In the genomic region with DNA sequence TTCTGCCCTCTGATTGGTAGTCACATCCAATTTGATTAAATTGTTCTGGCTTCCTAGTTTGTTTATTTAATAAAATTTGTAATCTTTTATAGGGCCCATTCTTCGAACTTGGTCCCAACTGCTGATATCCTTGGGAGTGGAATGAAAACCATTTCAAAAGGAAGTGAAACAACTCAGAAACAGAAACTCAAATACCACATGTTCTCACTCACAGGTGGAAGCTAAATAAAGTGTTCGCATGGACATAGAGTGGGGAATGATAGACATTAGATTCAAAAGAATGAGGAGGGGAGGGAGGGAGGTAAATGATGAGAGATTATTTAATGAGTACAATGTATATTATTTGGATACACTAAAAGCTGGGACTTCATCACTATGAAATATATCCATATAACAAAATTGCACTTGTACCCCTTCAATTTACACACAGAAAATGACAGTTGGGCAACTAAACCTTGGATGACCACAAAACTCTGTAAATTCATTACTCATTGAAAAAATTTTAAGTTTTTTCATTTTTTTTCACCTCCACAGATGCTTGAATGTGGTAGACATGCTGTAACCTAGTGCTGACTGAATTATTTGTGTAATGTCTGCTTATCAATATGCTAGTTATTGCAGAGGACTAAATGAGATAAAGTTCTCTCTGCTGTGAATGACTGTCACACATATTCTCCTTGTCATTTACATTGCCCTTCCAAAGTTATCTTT, we compare ENCODE assay signal across 1 cellular context.
A peak's percentile ranks its signal among the peaks of the same experiment; 100 is the strongest.
TF ChIP-seq lines count a peak whose summit lies in the region.

No MANE protein-coding gene starts in this region.

TF ChIP-seq in GM12878, 131 proteins besides CTCF, POLR2A, EP300 and RAD21 (continued from another document):
- TF ChIP-seq, protein P1, sequence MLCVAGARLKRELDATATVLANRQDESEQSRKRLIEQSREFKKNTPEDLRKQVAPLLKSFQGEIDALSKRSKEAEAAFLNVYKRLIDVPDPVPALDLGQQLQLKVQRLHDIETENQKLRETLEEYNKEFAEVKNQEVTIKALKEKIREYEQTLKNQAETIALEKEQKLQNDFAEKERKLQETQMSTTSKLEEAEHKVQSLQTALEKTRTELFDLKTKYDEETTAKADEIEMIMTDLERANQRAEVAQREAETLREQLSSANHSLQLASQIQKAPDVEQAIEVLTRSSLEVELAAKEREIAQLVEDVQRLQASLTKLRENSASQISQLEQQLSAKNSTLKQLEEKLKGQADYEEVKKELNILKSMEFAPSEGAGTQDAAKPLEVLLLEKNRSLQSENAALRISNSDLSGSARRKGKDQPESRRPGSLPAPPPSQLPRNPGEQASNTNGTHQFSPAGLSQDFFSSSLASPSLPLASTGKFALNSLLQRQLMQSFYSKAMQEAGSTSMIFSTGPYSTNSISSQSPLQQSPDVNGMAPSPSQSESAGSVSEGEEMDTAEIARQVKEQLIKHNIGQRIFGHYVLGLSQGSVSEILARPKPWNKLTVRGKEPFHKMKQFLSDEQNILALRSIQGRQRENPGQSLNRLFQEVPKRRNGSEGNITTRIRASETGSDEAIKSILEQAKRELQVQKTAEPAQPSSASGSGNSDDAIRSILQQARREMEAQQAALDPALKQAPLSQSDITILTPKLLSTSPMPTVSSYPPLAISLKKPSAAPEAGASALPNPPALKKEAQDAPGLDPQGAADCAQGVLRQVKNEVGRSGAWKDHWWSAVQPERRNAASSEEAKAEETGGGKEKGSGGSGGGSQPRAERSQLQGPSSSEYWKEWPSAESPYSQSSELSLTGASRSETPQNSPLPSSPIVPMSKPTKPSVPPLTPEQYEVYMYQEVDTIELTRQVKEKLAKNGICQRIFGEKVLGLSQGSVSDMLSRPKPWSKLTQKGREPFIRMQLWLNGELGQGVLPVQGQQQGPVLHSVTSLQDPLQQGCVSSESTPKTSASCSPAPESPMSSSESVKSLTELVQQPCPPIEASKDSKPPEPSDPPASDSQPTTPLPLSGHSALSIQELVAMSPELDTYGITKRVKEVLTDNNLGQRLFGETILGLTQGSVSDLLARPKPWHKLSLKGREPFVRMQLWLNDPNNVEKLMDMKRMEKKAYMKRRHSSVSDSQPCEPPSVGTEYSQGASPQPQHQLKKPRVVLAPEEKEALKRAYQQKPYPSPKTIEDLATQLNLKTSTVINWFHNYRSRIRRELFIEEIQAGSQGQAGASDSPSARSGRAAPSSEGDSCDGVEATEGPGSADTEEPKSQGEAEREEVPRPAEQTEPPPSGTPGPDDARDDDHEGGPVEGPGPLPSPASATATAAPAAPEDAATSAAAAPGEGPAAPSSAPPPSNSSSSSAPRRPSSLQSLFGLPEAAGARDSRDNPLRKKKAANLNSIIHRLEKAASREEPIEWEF (IDR thresholded peaks at IDR 0.05; ENCODE audit: insufficient replicate concordance, low read depth, low read length) = no peak
- peak; percentile 32 for TF ChIP-seq IKZF1 (conservative IDR thresholded peaks at IDR 0.05)
- TF ChIP-seq, protein P2, sequence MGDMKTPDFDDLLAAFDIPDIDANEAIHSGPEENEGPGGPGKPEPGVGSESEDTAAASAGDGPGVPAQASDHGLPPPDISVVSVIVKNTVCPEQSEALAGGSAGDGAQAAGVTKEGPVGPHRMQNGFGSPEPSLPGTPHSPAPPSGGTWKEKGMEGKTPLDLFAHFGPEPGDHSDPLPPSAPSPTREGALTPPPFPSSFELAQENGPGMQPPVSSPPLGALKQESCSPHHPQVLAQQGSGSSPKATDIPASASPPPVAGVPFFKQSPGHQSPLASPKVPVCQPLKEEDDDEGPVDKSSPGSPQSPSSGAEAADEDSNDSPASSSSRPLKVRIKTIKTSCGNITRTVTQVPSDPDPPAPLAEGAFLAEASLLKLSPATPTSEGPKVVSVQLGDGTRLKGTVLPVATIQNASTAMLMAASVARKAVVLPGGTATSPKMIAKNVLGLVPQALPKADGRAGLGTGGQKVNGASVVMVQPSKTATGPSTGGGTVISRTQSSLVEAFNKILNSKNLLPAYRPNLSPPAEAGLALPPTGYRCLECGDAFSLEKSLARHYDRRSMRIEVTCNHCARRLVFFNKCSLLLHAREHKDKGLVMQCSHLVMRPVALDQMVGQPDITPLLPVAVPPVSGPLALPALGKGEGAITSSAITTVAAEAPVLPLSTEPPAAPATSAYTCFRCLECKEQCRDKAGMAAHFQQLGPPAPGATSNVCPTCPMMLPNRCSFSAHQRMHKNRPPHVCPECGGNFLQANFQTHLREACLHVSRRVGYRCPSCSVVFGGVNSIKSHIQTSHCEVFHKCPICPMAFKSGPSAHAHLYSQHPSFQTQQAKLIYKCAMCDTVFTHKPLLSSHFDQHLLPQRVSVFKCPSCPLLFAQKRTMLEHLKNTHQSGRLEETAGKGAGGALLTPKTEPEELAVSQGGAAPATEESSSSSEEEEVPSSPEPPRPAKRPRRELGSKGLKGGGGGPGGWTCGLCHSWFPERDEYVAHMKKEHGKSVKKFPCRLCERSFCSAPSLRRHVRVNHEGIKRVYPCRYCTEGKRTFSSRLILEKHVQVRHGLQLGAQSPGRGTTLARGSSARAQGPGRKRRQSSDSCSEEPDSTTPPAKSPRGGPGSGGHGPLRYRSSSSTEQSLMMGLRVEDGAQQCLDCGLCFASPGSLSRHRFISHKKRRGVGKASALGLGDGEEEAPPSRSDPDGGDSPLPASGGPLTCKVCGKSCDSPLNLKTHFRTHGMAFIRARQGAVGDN (IDR thresholded peaks at IDR 0.05) = no peak
- peak; percentile 71; the same call in 1 of the 2 replicates for TF ChIP-seq SPI1 (IDR thresholded peaks at IDR 0.05; ENCODE audit: borderline replicate concordance, insufficient read depth, low read depth, low read length)
- TF ChIP-seq, protein P3, sequence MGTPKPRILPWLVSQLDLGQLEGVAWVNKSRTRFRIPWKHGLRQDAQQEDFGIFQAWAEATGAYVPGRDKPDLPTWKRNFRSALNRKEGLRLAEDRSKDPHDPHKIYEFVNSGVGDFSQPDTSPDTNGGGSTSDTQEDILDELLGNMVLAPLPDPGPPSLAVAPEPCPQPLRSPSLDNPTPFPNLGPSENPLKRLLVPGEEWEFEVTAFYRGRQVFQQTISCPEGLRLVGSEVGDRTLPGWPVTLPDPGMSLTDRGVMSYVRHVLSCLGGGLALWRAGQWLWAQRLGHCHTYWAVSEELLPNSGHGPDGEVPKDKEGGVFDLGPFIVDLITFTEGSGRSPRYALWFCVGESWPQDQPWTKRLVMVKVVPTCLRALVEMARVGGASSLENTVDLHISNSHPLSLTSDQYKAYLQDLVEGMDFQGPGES (IDR thresholded peaks at IDR 0.05) = no peak
- no peak for TF ChIP-seq SP1 (IDR thresholded peaks at IDR 0.05; ENCODE audit: low read depth, low read length)
- TF ChIP-seq KLF5 (IDR thresholded peaks at IDR 0.05; ENCODE audit: partially characterized antibody) = no peak
- no peak for TF ChIP-seq SMAD1 (IDR thresholded peaks at IDR 0.05; ENCODE audit: low read depth, partially characterized antibody)
- no peak for TF ChIP-seq SMC3 (IDR thresholded peaks at IDR 0.05; ENCODE audit: borderline replicate concordance, low read length)
- TF ChIP-seq SMAD5 (IDR thresholded peaks at IDR 0.05; ENCODE audit: low read depth) = no peak
- TF ChIP-seq, protein P4, sequence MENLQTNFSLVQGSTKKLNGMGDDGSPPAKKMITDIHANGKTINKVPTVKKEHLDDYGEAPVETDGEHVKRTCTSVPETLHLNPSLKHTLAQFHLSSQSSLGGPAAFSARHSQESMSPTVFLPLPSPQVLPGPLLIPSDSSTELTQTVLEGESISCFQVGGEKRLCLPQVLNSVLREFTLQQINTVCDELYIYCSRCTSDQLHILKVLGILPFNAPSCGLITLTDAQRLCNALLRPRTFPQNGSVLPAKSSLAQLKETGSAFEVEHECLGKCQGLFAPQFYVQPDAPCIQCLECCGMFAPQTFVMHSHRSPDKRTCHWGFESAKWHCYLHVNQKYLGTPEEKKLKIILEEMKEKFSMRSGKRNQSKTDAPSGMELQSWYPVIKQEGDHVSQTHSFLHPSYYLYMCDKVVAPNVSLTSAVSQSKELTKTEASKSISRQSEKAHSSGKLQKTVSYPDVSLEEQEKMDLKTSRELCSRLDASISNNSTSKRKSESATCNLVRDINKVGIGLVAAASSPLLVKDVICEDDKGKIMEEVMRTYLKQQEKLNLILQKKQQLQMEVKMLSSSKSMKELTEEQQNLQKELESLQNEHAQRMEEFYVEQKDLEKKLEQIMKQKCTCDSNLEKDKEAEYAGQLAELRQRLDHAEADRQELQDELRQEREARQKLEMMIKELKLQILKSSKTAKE (IDR thresholded peaks at IDR 0.05; ENCODE audit: low read depth, poor library complexity, severe bottlenecking) = no peak
- TF ChIP-seq POLR2AphosphoS5 (IDR thresholded peaks at IDR 0.05; ENCODE audit: low read length) = no peak
- TF ChIP-seq JUND (IDR thresholded peaks at IDR 0.05; ENCODE audit: low read depth, low read length) = no peak
- no peak for TF ChIP-seq TCF7 (IDR thresholded peaks at IDR 0.05; ENCODE audit: borderline replicate concordance)
- TF ChIP-seq IKZF2 (IDR thresholded peaks at IDR 0.05) = peak; percentile 65 to 73; a peak in 3 of 4 replicates
- no peak for TF ChIP-seq ESRRA (IDR thresholded peaks at IDR 0.05; ENCODE audit: low read length)
- no peak for TF ChIP-seq TCF12 (IDR thresholded peaks at IDR 0.05; ENCODE audit: low read depth, low read length)
- TF ChIP-seq MTA2 (IDR thresholded peaks at IDR 0.05; ENCODE audit: low read depth) = peak; percentile 41
- TF ChIP-seq, protein P5, sequence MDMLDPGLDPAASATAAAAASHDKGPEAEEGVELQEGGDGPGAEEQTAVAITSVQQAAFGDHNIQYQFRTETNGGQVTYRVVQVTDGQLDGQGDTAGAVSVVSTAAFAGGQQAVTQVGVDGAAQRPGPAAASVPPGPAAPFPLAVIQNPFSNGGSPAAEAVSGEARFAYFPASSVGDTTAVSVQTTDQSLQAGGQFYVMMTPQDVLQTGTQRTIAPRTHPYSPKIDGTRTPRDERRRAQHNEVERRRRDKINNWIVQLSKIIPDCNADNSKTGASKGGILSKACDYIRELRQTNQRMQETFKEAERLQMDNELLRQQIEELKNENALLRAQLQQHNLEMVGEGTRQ (IDR thresholded peaks at IDR 0.05; ENCODE audit: borderline replicate concordance, low read depth, low read length) = no peak
